Comparison of ENCODE assay signal across 26 cellular contexts in the genomic region with DNA sequence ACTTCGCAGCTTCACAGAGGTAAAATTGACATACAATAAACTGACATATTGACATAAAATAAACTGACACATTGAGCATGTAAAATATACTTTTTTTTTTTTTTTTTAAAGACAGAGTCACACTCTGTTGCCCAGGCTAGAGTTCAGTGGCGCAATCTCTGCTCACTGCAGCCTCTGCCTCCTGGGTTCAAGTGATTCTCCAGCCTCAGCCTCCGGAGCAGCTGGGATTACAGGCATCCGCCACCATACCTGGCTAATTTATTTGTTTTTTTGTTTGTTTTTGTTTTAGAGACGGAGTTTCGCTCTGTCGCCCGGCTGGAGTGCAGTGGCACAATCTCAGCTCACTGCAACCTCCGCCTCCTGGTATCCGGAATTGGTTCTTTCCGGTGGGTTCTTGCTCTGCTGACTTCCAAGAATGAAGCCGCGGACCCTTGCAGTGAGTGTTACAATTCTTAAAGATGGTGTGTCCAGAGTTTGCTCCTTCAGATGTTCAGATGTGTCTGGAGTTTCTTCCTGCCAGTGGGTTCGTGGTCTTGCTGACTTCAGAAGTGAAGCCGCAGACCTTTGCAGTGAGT.
"Had no signal": no experiment of that assay in that cellular context is flagged by ENCODE, and none has a peak within 500 bp of the region (broad histone marks: within the 10 kb centered on the region; RNA-seq: fewer than 3 reads in every experiment).

No MANE protein-coding gene starts in this region.

- H3K27me3 ChIP-seq: adrenal gland, ascending aorta, brain microvascular endothelial cell, sigmoid colon, transverse colon had no signal

- ATAC-seq: activated T-helper 17 cell treated with anti-CD3 and anti-CD28 coated beads, Interleukin-2, amount 50 U/mL, for 72 hours; stimulated activated naive B cell treated with anti-CD40 and anti-IgM and Interleukin-4, amounts not matched to agents 10 μg/mL and 1 μg/mL and 100 μg/mL, for 72 hours had no signal

- H3K4me1 Mint-ChIP-seq: activated T-helper 17 cell treated with anti-CD3 and anti-CD28 coated beads, Interleukin-2, amount 50 U/mL, for 72 hours; neural crest cell had no signal

- H3K27ac ChIP-seq: brain microvascular endothelial cell, sigmoid colon, transverse colon, VCaP had no signal

- H3K9me3 Mint-ChIP-seq: activated T-cell treated with anti-CD3 and anti-CD28 coated beads, Interleukin-2, amount 50 U/mL, for 24 hours; activated T-helper 17 cell treated with anti-CD3 and anti-CD28 coated beads, Interleukin-2, amount 50 U/mL, for 72 hours; memory B cell; neural crest cell; T-helper 2 cell treated with Interferon-gamma antibody and Interleukin-4, amounts not matched to agents 5 μg/mL and 100 μg/mL, for 36 hours had no signal

- H3K36me3 ChIP-seq: adrenal gland, ascending aorta, brain microvascular endothelial cell, sigmoid colon, transverse colon had no signal

- H3K4me2 ChIP-seq: smooth muscle cell had no signal

- H3K27me3 Mint-ChIP-seq: activated naive CD8-positive, alpha-beta T cell; activated T-helper 17 cell treated with anti-CD3 and anti-CD28 coated beads, Interleukin-2, amount 50 U/mL, for 72 hours; memory B cell; stimulated activated naive B cell treated with anti-CD40 and anti-IgM and Interleukin-4, amounts not matched to agents 10 μg/mL and 1 μg/mL and 100 μg/mL, for 72 hours had no signal

- H3K4me3 ChIP-seq: adrenal gland, ascending aorta, sigmoid colon, smooth muscle cell, transverse colon had no signal

- H3K27ac Mint-ChIP-seq: activated naive CD8-positive, alpha-beta T cell; activated T-cell treated with anti-CD3 and anti-CD28 coated beads, Interleukin-2, amount 50 U/mL, for 24 hours; activated T-helper 17 cell treated with anti-CD3 and anti-CD28 coated beads, Interleukin-2, amount 50 U/mL, for 72 hours; memory B cell; T-helper 2 cell treated with Interferon-gamma antibody and Interleukin-4, amounts not matched to agents 5 μg/mL and 100 μg/mL, for 36 hours had no signal

- H3K36me3 Mint-ChIP-seq: activated naive CD8-positive, alpha-beta T cell; memory B cell had no signal

- DNase-seq: activated CD4-positive, alpha-beta T cell treated with anti-CD3 and anti-CD28 coated beads for 1 hour; activated CD4-positive, alpha-beta T cell treated with anti-CD3 and anti-CD28 coated beads, Interleukin-2, amount 50 U/mL, for 1 hour; activated CD8-positive, alpha-beta memory T cell treated with anti-CD3 and anti-CD28 coated beads for 24 hours; activated CD8-positive, alpha-beta memory T cell treated with anti-CD3 and anti-CD28 coated beads, Interleukin-2, amount 50 U/mL, for 4 hours; activated naive CD4-positive, alpha-beta T cell; activated T-cell treated with anti-CD3 and anti-CD28 coated beads, Interleukin-2, amount 50 U/mL, for 24 hours; adrenal gland; brain microvascular endothelial cell; caudate nucleus; dermis blood vessel endothelial cell; effector CD8-positive, alpha-beta T cell; erythroblast; foreskin fibroblast; sigmoid colon; stimulated activated CD4-positive, alpha-beta T cell treated with anti-CD3 and anti-CD28 coated beads, Interleukin-2, amount 100 ng/mL, for 48 hours; stimulated activated CD8-positive, alpha-beta memory T cell treated with anti-CD3 and anti-CD28 coated beads, Interleukin-4, amount 100 ng/mL, for 48 hours; stimulated activated naive B cell treated with anti-CD40 and anti-IgM and Interleukin-4, amounts not matched to agents 10 μg/mL and 1 μg/mL and 100 μg/mL, for 72 hours; transverse colon had no signal

- H3K4me3 Mint-ChIP-seq: activated naive CD8-positive, alpha-beta T cell; activated T-cell treated with anti-CD3 and anti-CD28 coated beads, Interleukin-2, amount 50 U/mL, for 24 hours; activated T-helper 17 cell treated with anti-CD3 and anti-CD28 coated beads, Interleukin-2, amount 50 U/mL, for 72 hours; memory B cell; neural crest cell; stimulated activated naive B cell treated with anti-CD40 and anti-IgM and Interleukin-4, amounts not matched to agents 10 μg/mL and 1 μg/mL and 100 μg/mL, for 72 hours; T-helper 2 cell treated with Interferon-gamma antibody and Interleukin-4, amounts not matched to agents 5 μg/mL and 100 μg/mL, for 36 hours had no signal

- H3K9me3 ChIP-seq: adrenal gland, ascending aorta, sigmoid colon, transverse colon had no signal
